ENCODE assay signal across 8 cellular contexts in the genomic region with DNA sequence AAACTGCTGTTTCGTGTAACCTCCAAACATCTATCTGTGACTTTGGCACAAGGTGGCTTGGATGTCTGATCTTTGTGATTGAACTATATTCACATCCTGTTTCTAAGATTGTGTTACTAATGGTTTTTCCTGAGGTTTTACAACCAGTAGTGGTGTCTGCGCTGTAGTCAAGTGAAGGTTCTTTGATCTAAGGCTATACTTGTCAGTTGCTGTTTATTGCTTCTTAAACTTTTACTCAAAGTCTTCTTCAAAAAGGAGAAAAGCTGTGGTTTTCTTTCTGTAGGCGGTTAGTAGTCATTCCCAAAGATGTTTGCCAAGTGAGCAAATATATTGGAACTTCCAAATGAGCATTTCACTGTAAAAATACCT. TPM values are rescaled to one million over a fixed set of nuclear protein-coding genes. Genes with fewer than 3 reads are reported as not detected.
A peak's percentile ranks its signal among the peaks of the same experiment; 100 is the strongest.
DNase-seq lines count a peak whose midpoint lies in the region; ATAC-seq and TF ChIP-seq lines count a peak whose summit lies in the region.

No MANE protein-coding gene starts in this region.

- no peak for TF ChIP-seq POLR2A in suprapubic skin (IDR thresholded peaks at IDR 0.05)

- TF ChIP-seq EP300 in suprapubic skin (IDR thresholded peaks at IDR 0.05) = no peak

- H3K36me3 Mint-ChIP-seq in activated T-cell treated with anti-CD3 and anti-CD28 coated beads, Interleukin-2, amount 50 U/mL, for 72 hours (ENCODE audit: insufficient read depth in 2 of 2) = no peaks in the 10 kb centered on the region

- H3K9me3 Mint-ChIP-seq in activated T-cell treated with anti-CD3 and anti-CD28 coated beads, Interleukin-2, amount 50 U/mL, for 72 hours = peaks cover 0 to under 1% of the 10 kb centered on the region in 2 donors

- ATAC-seq in activated T-cell treated with anti-CD3 and anti-CD28 coated beads, Interleukin-2, amount 50 U/mL, for 72 hours (replicated peaks in 1 of 2) = peak; percentile 10
- no peak for ATAC-seq in HG02763 (IDR thresholded peaks at IDR 0.05; ENCODE audit: unreplicated experiment)

- H3K27me3 ChIP-seq in WERI-Rb-1 (ENCODE audit: insufficient read depth, low read depth, severe bottlenecking) = no peaks in the 10 kb centered on the region
- no peaks in the 10 kb centered on the region for H3K27me3 ChIP-seq in suprapubic skin

- peak overlapping the region; percentile 81; the same call in 1 of the 2 replicates for H3K4me3 ChIP-seq in WERI-Rb-1 (ENCODE audit: low read depth, low read length)
- no peak overlapping the region for H3K4me3 ChIP-seq in suprapubic skin

- H3K27ac ChIP-seq in WERI-Rb-1 (no peak overlapping the region), suprapubic skin (peak overlapping the region; percentile 98)

- no peak for TF ChIP-seq CTCF in WERI-Rb-1 (IDR thresholded peaks at IDR 0.05; ENCODE audit: low read depth, low read length)
- no peak for TF ChIP-seq CTCF in suprapubic skin (IDR thresholded peaks at IDR 0.05)

- H3K4me3 Mint-ChIP-seq in activated T-cell treated with anti-CD3 and anti-CD28 coated beads, Interleukin-2, amount 50 U/mL, for 72 hours = no peak overlapping the region

- 55% methylated on average over 3 of the region's 3 CpGs for WGBS in suprapubic skin

- H3K27ac Mint-ChIP-seq in activated T-cell treated with anti-CD3 and anti-CD28 coated beads, Interleukin-2, amount 50 U/mL, for 72 hours = no peak overlapping the region

- H3K36me3 ChIP-seq in WERI-Rb-1 = no peaks in the 10 kb centered on the region
- H3K36me3 ChIP-seq in suprapubic skin = no peaks in the 10 kb centered on the region

- no peaks in the 10 kb centered on the region for H3K27me3 Mint-ChIP-seq in activated T-cell treated with anti-CD3 and anti-CD28 coated beads, Interleukin-2, amount 50 U/mL, for 72 hours (ENCODE audit: low read depth)

- H3K9me3 ChIP-seq in WERI-Rb-1 (ENCODE audit: severe bottlenecking) (no peaks in the 10 kb centered on the region), suprapubic skin (no peaks in the 10 kb centered on the region)

- DNase-seq in activated T-cell treated with anti-CD3 and anti-CD28 coated beads, Interleukin-2, amount 50 U/mL, for 72 hours = peak in 1 of 2 donors; percentile 26
- DNase-seq in activated T-cell treated with anti-CD3 and anti-CD28 coated beads, Interleukin-2, amount 50 U/mL, for 1 hour = no peak
- DNase-seq in WERI-Rb-1 (no peak), iris pigment epithelial cell (ENCODE audit: low read depth) (peak; percentile 5), suprapubic skin (ENCODE audit: low spot score in 2 of 2) (no peak), GM19238 (ENCODE audit: insufficient read length, low spot score) (no peak)
- DNase-seq in stimulated activated CD4-positive, alpha-beta T cell treated with anti-CD3 and anti-CD28 coated beads, Interleukin-2, amount 100 ng/mL, for 48 hours = no peak

- H3K4me1 Mint-ChIP-seq in activated T-cell treated with anti-CD3 and anti-CD28 coated beads, Interleukin-2, amount 50 U/mL, for 72 hours (ENCODE audit: low read depth) = peaks cover 23% of the 10 kb centered on the region

- H3K4me1 ChIP-seq in suprapubic skin = peaks cover 26% of the 10 kb centered on the region

RNA-seq across cellular contexts. Expression of gene CALM1, which starts 12.3 kb away (rescaled TPM):
- 100 to 1,000 TPM; 391 to 489 TPM for total RNA-seq in activated T-cell treated with anti-CD3 and anti-CD28 coated beads, Interleukin-2, amount 50 U/mL, for 72 hours
- total RNA-seq in suprapubic skin = 100 to 1,000 TPM; 258 to 369 (median 300) TPM

RNA-seq across cellular contexts. Expression of gene NRDE2, which starts 52.8 kb away (rescaled TPM):
- 10 to 100 TPM; 26.4 to 28.9 TPM for total RNA-seq in activated T-cell treated with anti-CD3 and anti-CD28 coated beads, Interleukin-2, amount 50 U/mL, for 72 hours
- 10 to 100 TPM in 3 of 4 donors, 1 to 10 TPM in 1; 8.8 to 22.4 (median 14.6) TPM for total RNA-seq in suprapubic skin
